Comparison of ENCODE assay signal across 30 cellular contexts in genomic region chr4:126758493-126758892, GRCh38.
"Had no signal": no experiment of that assay in that cellular context is flagged by ENCODE, and none has a peak within 500 bp of the region (broad histone marks: within the 10 kb centered on the region; RNA-seq: fewer than 3 reads in every experiment).

No MANE protein-coding gene starts in this region.

- ATAC-seq: esophagus mucosa, gastrocnemius medialis, left colon, mucosa of descending colon had no signal

- H3K4me2 ChIP-seq: neural progenitor cell had no signal

- DNase-seq: colonic mucosa; effector CD8-positive, alpha-beta T cell; endodermal cell; foreskin fibroblast; gastrocnemius medialis; heart left ventricle; hippocampal formation; left colon; mucosa of descending colon; naive B cell; nucleus accumbens; spleen; stimulated activated CD4-positive, alpha-beta T cell treated with anti-CD3 and anti-CD28 coated beads, Interleukin-2, amount 100 ng/mL, for 48 hours; stimulated activated naive CD4-positive, alpha-beta T cell treated with Interleukin-2 at 50 U/mL for 16 hours; upper lobe of left lung; uterus had no signal

- FAIRE-seq: islet of Langerhans had no signal

- H3K4me3 ChIP-seq: cardiac muscle cell, colonic mucosa, gastrocnemius medialis, heart left ventricle, lung, mucosa of descending colon, neural progenitor cell, prostate gland, right atrium auricular region, skin epidermis, spleen, upper lobe of left lung, uterus had no signal

- H3K27me3 Mint-ChIP-seq: central memory CD8-positive, alpha-beta T cell; dendritic cell treated with granulocyte-macrophage colony-stimulating factor and Interleukin-4, amounts not matched to agents 40 ng/mL and 50 ng/mL, for 4 days; memory B cell; naive B cell had no signal

- H3K9me3 Mint-ChIP-seq: nephron, neural progenitor cell had no signal

- H3K27me3 ChIP-seq: cardiac muscle cell, colonic mucosa, gastrocnemius medialis, heart left ventricle, neural progenitor cell, right atrium auricular region, spleen, upper lobe of left lung, uterus had no signal

- H3K36me3 Mint-ChIP-seq: memory B cell, mesothelial cell of epicardium, naive B cell, neural progenitor cell had no signal

- H3K9me3 ChIP-seq: colonic mucosa, gastrocnemius medialis, heart left ventricle, prostate gland, right atrium auricular region, spleen, upper lobe of left lung, uterus had no signal

- H3K36me3 ChIP-seq: cardiac muscle cell, colonic mucosa, gastrocnemius medialis, heart left ventricle, neural progenitor cell, prostate gland, right atrium auricular region, spleen, upper lobe of left lung, uterus had no signal

- H2AFZ ChIP-seq: neural progenitor cell had no signal

- H3K4me3 Mint-ChIP-seq: central memory CD8-positive, alpha-beta T cell; dendritic cell treated with granulocyte-macrophage colony-stimulating factor and Interleukin-4, amounts not matched to agents 40 ng/mL and 50 ng/mL, for 4 days; endodermal cell; memory B cell; mesothelial cell of epicardium; naive B cell; nephron; neural progenitor cell had no signal

- H3K4me1 Mint-ChIP-seq: central memory CD8-positive, alpha-beta T cell; memory B cell; mesothelial cell of epicardium; naive B cell; nephron; neural progenitor cell had no signal

- H3K27ac Mint-ChIP-seq: dendritic cell treated with granulocyte-macrophage colony-stimulating factor and Interleukin-4, amounts not matched to agents 40 ng/mL and 50 ng/mL, for 4 days; endodermal cell; memory B cell; mesothelial cell of epicardium; naive B cell; nephron; neural progenitor cell had no signal

- H3K4me1 ChIP-seq: colonic mucosa, gastrocnemius medialis, neural progenitor cell, prostate gland, spleen, uterus had no signal

- H3K27ac ChIP-seq: cardiac muscle cell, colonic mucosa, epithelial cell of prostate, gastrocnemius medialis, heart left ventricle, neural progenitor cell, prostate gland, right atrium auricular region, skin epidermis, spleen, upper lobe of left lung, uterus had no signal

- H3K9ac ChIP-seq: neural progenitor cell had no signal
